Comparison of ENCODE assay signal across 26 cellular contexts in the genomic region with DNA sequence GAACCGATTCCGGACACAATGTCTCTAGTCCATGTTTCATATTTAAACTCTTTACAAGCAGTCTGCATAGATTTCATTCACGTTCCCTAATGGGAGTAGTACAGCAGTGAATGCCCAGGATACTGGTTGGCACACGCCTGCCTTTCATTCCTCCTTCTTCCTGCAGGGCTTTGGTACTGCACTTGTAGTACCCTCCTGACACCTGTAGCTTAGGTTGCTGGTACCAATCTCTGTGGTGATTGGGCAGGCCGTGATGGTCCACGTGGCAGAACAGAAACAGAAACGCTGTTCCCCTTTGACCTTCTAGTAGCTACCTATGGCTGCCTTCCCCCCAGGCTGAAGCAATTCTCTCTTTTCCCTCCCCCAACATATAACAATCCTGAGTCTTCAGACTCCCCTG.
"Had no signal": no experiment of that assay in that cellular context is flagged by ENCODE, and none has a peak within 500 bp of the region (broad histone marks: within the 10 kb centered on the region; RNA-seq: fewer than 3 reads in every experiment).

No MANE protein-coding gene starts in this region.

- ATAC-seq: stimulated activated effector memory CD8-positive, alpha-beta T cell treated with anti-CD3 and anti-CD28 coated beads, Interleukin-12 subunit alpha, Interleukin-12 subunit beta, amount 100 ng/mL, for 72 hours; stimulated activated memory B cell treated with anti-CD40 and anti-IgM and Interleukin-4, amounts not matched to agents 10 μg/mL and 1 μg/mL and 100 μg/mL, for 72 hours; stimulated activated naive B cell treated with anti-CD40 and anti-IgM and Interleukin-4, amounts not matched to agents 10 μg/mL and 1 μg/mL and 100 μg/mL, for 72 hours; stimulated activated naive CD8-positive, alpha-beta T cell treated with anti-CD3 and anti-CD28 coated beads, Interleukin-15, amount 100 ng/mL, for 72 hours; stimulated activated naive CD8-positive, alpha-beta T cell treated with anti-CD3 and anti-CD28 coated beads, Interleukin-15, Interleukin-2, amounts not matched to agents 100 U/mL and 50 U/mL, for 24 hours; upper lobe of right lung had no signal

- H3K27me3 ChIP-seq: stomach, suprapubic skin, testis, thyroid gland, transverse colon, upper lobe of left lung, upper lobe of right lung, uterus, vagina had no signal

- H3K9me3 ChIP-seq: stomach, suprapubic skin, testis, thoracic aorta, thyroid gland, tibial artery, transverse colon, upper lobe of left lung, upper lobe of right lung, uterus, vagina had no signal

- H3K4me3 ChIP-seq: stomach, suprapubic skin, testis, thoracic aorta, thyroid gland, tibial artery, transverse colon, upper lobe of left lung, upper lobe of right lung, uterus, vagina had no signal

- FAIRE-seq: urothelium cell line had no signal

- H3K4me1 ChIP-seq: stomach, suprapubic skin, thyroid gland, tibial artery, transverse colon, upper lobe of left lung, upper lobe of right lung, uterus, vagina had no signal

- H3K27ac ChIP-seq: stomach, suprapubic skin, testis, thoracic aorta, thyroid gland, tibial artery, transverse colon, upper lobe of left lung, upper lobe of right lung, uterus, vagina had no signal

- H3K36me3 ChIP-seq: stomach, suprapubic skin, thoracic aorta, thyroid gland, tibial artery, transverse colon, upper lobe of left lung, upper lobe of right lung, uterus, vagina had no signal

- DNase-seq: stimulated activated CD4-positive, alpha-beta T cell treated with anti-CD3 and anti-CD28 coated beads, Interleukin-2, amount 100 ng/mL, for 24 hours; stimulated activated CD4-positive, alpha-beta T cell treated with anti-CD3 and anti-CD28 coated beads, Interleukin-2, amount 100 ng/mL, for 48 hours; stimulated activated CD4-positive, alpha-beta T cell treated with anti-CD3 and anti-CD28 coated beads, Interleukin-4, amount 100 ng/mL, for 1 hour; stimulated activated CD4-positive, alpha-beta T cell treated with anti-CD3 and anti-CD28 coated beads, Interleukin-4, amount 100 ng/mL, for 24 hours; stimulated activated CD4-positive, alpha-beta T cell treated with anti-CD3 and anti-CD28 coated beads, Interleukin-4, amount 100 ng/mL, for 4 hours; stimulated activated CD8-positive, alpha-beta memory T cell treated with anti-CD3 and anti-CD28 coated beads, Interleukin-4, amount 100 ng/mL, for 48 hours; stimulated activated naive B cell treated with anti-CD40 and anti-IgM and Interleukin-4, amounts not matched to agents 10 μg/mL and 1 μg/mL and 100 μg/mL, for 72 hours; stimulated activated naive CD4-positive, alpha-beta T cell; stimulated activated naive CD4-positive, alpha-beta T cell treated with Interleukin-2 at 50 U/mL for 16 hours; stimulated activated naive CD8-positive, alpha-beta T cell treated with anti-CD3 and anti-CD28 coated beads, Interleukin-15, amount 100 ng/mL, for 72 hours; stimulated activated naive CD8-positive, alpha-beta T cell treated with anti-CD3 and anti-CD28 coated beads, Interleukin-15, Interleukin-2, amounts not matched to agents 100 U/mL and 50 U/mL, for 24 hours; stomach; substantia nigra; thyroid gland; tibial artery; transverse colon; upper lobe of left lung; upper lobe of right lung; uterus had no signal
